Comparison of ENCODE assay signal across 8 cellular contexts in genomic region chr5:176195487-176196207, GRCh38. TPM values are rescaled to one million over a fixed set of nuclear protein-coding genes. Genes with fewer than 3 reads are reported as not detected.
DNase-seq lines count a peak whose midpoint lies in the region; ATAC-seq and TF ChIP-seq lines count a peak whose summit lies in the region.
"Not testable (repeated sequence)": the region's sequence is repeated elsewhere in the genome, so short reads cannot be mapped to it uniquely, and the experiment has no call there.

No MANE protein-coding gene starts in this region.

- H3K4me3 Mint-ChIP-seq in CD4-positive, alpha-beta T cell; activated CD4-positive, alpha-beta T cell treated with anti-CD3 and anti-CD28 coated beads, Interleukin-2, amount 10 ng/mL, durations not matched to agents 24 days and 14 days; activated naive CD8-positive, alpha-beta T cell treated with anti-CD3 and anti-CD28 coated beads for 36 hours: not testable (repeated sequence)
- peak overlapping the region in 7 of 10 donors; percentile 5 to 83 (median 21) for H3K4me3 Mint-ChIP-seq in naive thymus-derived CD4-positive, alpha-beta T cell
- peak overlapping the region; percentile 1 to 55 for H3K4me3 Mint-ChIP-seq in stimulated activated naive CD8-positive, alpha-beta T cell treated with anti-CD3 and anti-CD28 coated beads, Interleukin-15, amount 100 ng/mL, for 72 hours

- peak; percentile 39 for ATAC-seq in CD4-positive, alpha-beta T cell (ENCODE audit: poor library complexity)
- peak; percentile 58 for ATAC-seq in GM18511 (IDR thresholded peaks at IDR 0.05; ENCODE audit: unreplicated experiment)
- peak; percentile 6 for ATAC-seq in foreskin keratinocyte
- ATAC-seq in naive thymus-derived CD4-positive, alpha-beta T cell, result peak; percentile 39
- peak; percentile 60 for ATAC-seq in stimulated activated naive CD8-positive, alpha-beta T cell treated with anti-CD3 and anti-CD28 coated beads, Interleukin-15, amount 100 ng/mL, for 72 hours

- not testable (repeated sequence) for H4K20me1 ChIP-seq in OCI-LY3 (ENCODE audit: insufficient read depth, low read length)

- H3K27ac Mint-ChIP-seq in CD4-positive, alpha-beta T cell; activated CD4-positive, alpha-beta T cell treated with anti-CD3 and anti-CD28 coated beads, Interleukin-2, amount 10 ng/mL, durations not matched to agents 24 days and 14 days; activated naive CD8-positive, alpha-beta T cell treated with anti-CD3 and anti-CD28 coated beads for 36 hours; naive thymus-derived CD4-positive, alpha-beta T cell; stimulated activated naive CD8-positive, alpha-beta T cell treated with anti-CD3 and anti-CD28 coated beads, Interleukin-15, amount 100 ng/mL, for 72 hours: not testable (repeated sequence)

- intact Hi-C loops in CD4-positive, alpha-beta T cell (cut with DNase I, micrococcal nuclease); activated CD4-positive, alpha-beta T cell treated with anti-CD3 and anti-CD28 coated beads, Interleukin-2, amount 10 ng/mL, durations not matched to agents 24 days and 14 days (cut with micrococcal nuclease); naive thymus-derived CD4-positive, alpha-beta T cell (cut with micrococcal nuclease): not testable (repeated sequence)

- H3K4me3 ChIP-seq in OCI-LY3 (ENCODE audit: low read length); naive thymus-derived CD4-positive, alpha-beta T cell (ENCODE audit: low read length): not testable (repeated sequence)

- not testable (repeated sequence) for DNase-seq in CD4-positive, alpha-beta T cell; foreskin keratinocyte; naive thymus-derived CD4-positive, alpha-beta T cell; stimulated activated naive CD8-positive, alpha-beta T cell treated with anti-CD3 and anti-CD28 coated beads, Interleukin-15, amount 100 ng/mL, for 72 hours
- peak; percentile 64 for DNase-seq in activated CD4-positive, alpha-beta T cell treated with anti-CD3 and anti-CD28 coated beads, Interleukin-2, amount 10 ng/mL, durations not matched to agents 24 days and 14 days
- DNase-seq in activated naive CD8-positive, alpha-beta T cell treated with anti-CD3 and anti-CD28 coated beads for 36 hours, result peak; percentile 12

- H3K27ac ChIP-seq in CD4-positive, alpha-beta T cell (ENCODE audit: low read depth, low read length); OCI-LY3 (ENCODE audit: low read length); foreskin keratinocyte; naive thymus-derived CD4-positive, alpha-beta T cell (ENCODE audit: low read depth, low read length): not testable (repeated sequence)

- not testable (repeated sequence) for H3K36me3 Mint-ChIP-seq in CD4-positive, alpha-beta T cell (ENCODE audit: low read depth); activated CD4-positive, alpha-beta T cell treated with anti-CD3 and anti-CD28 coated beads, Interleukin-2, amount 10 ng/mL, durations not matched to agents 24 days and 14 days (ENCODE audit: low read depth); activated naive CD8-positive, alpha-beta T cell treated with anti-CD3 and anti-CD28 coated beads for 36 hours; naive thymus-derived CD4-positive, alpha-beta T cell

- H3K4me2 ChIP-seq in OCI-LY3 (ENCODE audit: low read length), result peak overlapping the region; percentile 36; the same call in 1 of the 2 replicates

- not testable (repeated sequence) for H3K9ac ChIP-seq in OCI-LY3 (ENCODE audit: low read length)

- POLR2A ChIA-PET in CD4-positive, alpha-beta T cell (lab: Charles Lee); naive thymus-derived CD4-positive, alpha-beta T cell (lab: Charles Lee): not testable (repeated sequence)

- not testable (repeated sequence) for H3K9me3 ChIP-seq in CD4-positive, alpha-beta T cell (ENCODE audit: control insufficient read depth, low read length); OCI-LY3 (ENCODE audit: insufficient read depth, low read length); naive thymus-derived CD4-positive, alpha-beta T cell (ENCODE audit: control insufficient read depth in 2 of 3, low read length in 3 of 3)

- H3K4me1 ChIP-seq in OCI-LY3 (ENCODE audit: low read length), result peaks cover 13% of the 10 kb centered on the region
- H3K4me1 ChIP-seq in foreskin keratinocyte; naive thymus-derived CD4-positive, alpha-beta T cell (ENCODE audit: control insufficient read depth in 2 of 2, insufficient read depth in 2 of 2, low read length in 2 of 2): not testable (repeated sequence)

- not testable (repeated sequence) for H3K36me3 ChIP-seq in OCI-LY3 (replicated peaks; ENCODE audit: low read depth, low read length); naive thymus-derived CD4-positive, alpha-beta T cell (ENCODE audit: control insufficient read depth in 2 of 3, insufficient read depth in 3 of 3, low read length in 3 of 3)

- H3K79me2 ChIP-seq in OCI-LY3 (ENCODE audit: low read length), result not testable (repeated sequence)

- not testable (repeated sequence) for H3K9me3 Mint-ChIP-seq in CD4-positive, alpha-beta T cell; activated CD4-positive, alpha-beta T cell treated with anti-CD3 and anti-CD28 coated beads, Interleukin-2, amount 10 ng/mL, durations not matched to agents 24 days and 14 days; activated naive CD8-positive, alpha-beta T cell treated with anti-CD3 and anti-CD28 coated beads for 36 hours; naive thymus-derived CD4-positive, alpha-beta T cell; stimulated activated naive CD8-positive, alpha-beta T cell treated with anti-CD3 and anti-CD28 coated beads, Interleukin-15, amount 100 ng/mL, for 72 hours

- CTCF ChIA-PET in CD4-positive, alpha-beta T cell (lab: Charles Lee); naive thymus-derived CD4-positive, alpha-beta T cell (lab: Charles Lee): not testable (repeated sequence)

- H2AFZ ChIP-seq in OCI-LY3 (ENCODE audit: low read depth, low read length), result not testable (repeated sequence)

- H3K27me3 ChIP-seq in CD4-positive, alpha-beta T cell (ENCODE audit: control insufficient read depth, insufficient read depth, low read length); OCI-LY3 (ENCODE audit: low read depth, low read length); naive thymus-derived CD4-positive, alpha-beta T cell (ENCODE audit: control insufficient read depth in 2 of 2, insufficient read depth in 2 of 2, low read length in 2 of 2): not testable (repeated sequence)
- peaks cover 23% of the 10 kb centered on the region for H3K27me3 ChIP-seq in foreskin keratinocyte

- not testable (repeated sequence) for TF ChIP-seq CTCF in CD4-positive, alpha-beta T cell (IDR thresholded peaks at IDR 0.05); OCI-LY3 (IDR thresholded peaks at IDR 0.05; ENCODE audit: low read depth, low read length); foreskin keratinocyte (conservative IDR thresholded peaks at IDR 0.05)

- H3K27me3 Mint-ChIP-seq in CD4-positive, alpha-beta T cell, result peaks cover 21% of the 10 kb centered on the region
- H3K27me3 Mint-ChIP-seq in activated CD4-positive, alpha-beta T cell treated with anti-CD3 and anti-CD28 coated beads, Interleukin-2, amount 10 ng/mL, durations not matched to agents 24 days and 14 days, result peaks cover 31% of the 10 kb centered on the region
- H3K27me3 Mint-ChIP-seq in activated naive CD8-positive, alpha-beta T cell treated with anti-CD3 and anti-CD28 coated beads for 36 hours, result peaks cover 29% of the 10 kb centered on the region
- H3K27me3 Mint-ChIP-seq in naive thymus-derived CD4-positive, alpha-beta T cell, result peaks cover 0 to 40% (median 8%) of the 10 kb centered on the region in 5 donors
- H3K27me3 Mint-ChIP-seq in stimulated activated naive CD8-positive, alpha-beta T cell treated with anti-CD3 and anti-CD28 coated beads, Interleukin-15, amount 100 ng/mL, for 72 hours, result peaks cover 52% of the 10 kb centered on the region

- H3K4me1 Mint-ChIP-seq in CD4-positive, alpha-beta T cell (ENCODE audit: low read depth); activated CD4-positive, alpha-beta T cell treated with anti-CD3 and anti-CD28 coated beads, Interleukin-2, amount 10 ng/mL, durations not matched to agents 24 days and 14 days; activated naive CD8-positive, alpha-beta T cell treated with anti-CD3 and anti-CD28 coated beads for 36 hours: not testable (repeated sequence)
- peaks cover 0 to 19% (median 5%) of the 10 kb centered on the region in 7 donors for H3K4me1 Mint-ChIP-seq in naive thymus-derived CD4-positive, alpha-beta T cell
- peaks cover 35% of the 10 kb centered on the region for H3K4me1 Mint-ChIP-seq in stimulated activated naive CD8-positive, alpha-beta T cell treated with anti-CD3 and anti-CD28 coated beads, Interleukin-15, amount 100 ng/mL, for 72 hours

RNA-seq across cellular contexts. Expression of gene SIMC1, which starts 42.6 kb away (rescaled TPM):
- total RNA-seq in CD4-positive, alpha-beta T cell, result 10 to 100 TPM; 15.4 to 17.4 TPM
- total RNA-seq in activated CD4-positive, alpha-beta T cell treated with anti-CD3 and anti-CD28 coated beads, Interleukin-2, amount 10 ng/mL, durations not matched to agents 24 days and 14 days, result 36.3 and 37.0 TPM in 2 replicates
- 10 to 100 TPM; 23.5 to 24.8 TPM for total RNA-seq in activated naive CD8-positive, alpha-beta T cell treated with anti-CD3 and anti-CD28 coated beads for 36 hours
- 9.5 and 16.4 TPM in 2 replicates for total RNA-seq in foreskin keratinocyte
- 5.0 and 8.3 TPM in 2 replicates for polyA plus RNA-seq in foreskin keratinocyte
- 10 to 100 TPM; 20.1 to 32.1 (median 25.9) TPM for total RNA-seq in naive thymus-derived CD4-positive, alpha-beta T cell
- polyA plus RNA-seq in naive thymus-derived CD4-positive, alpha-beta T cell, result 10 to 100 TPM in 1 of 2 donors, 1 to 10 TPM in 1; 7.9 to 15.1 TPM

Comparison
In these comparisons a context has a peak if more than half of its experiments do, and no peak if none do; other contexts are left out.
1. ATAC-seq: peak in every context shown above with its lines; median percentile 60 in stimulated activated naive CD8-positive, alpha-beta T cell treated with anti-CD3 and anti-CD28 coated beads, Interleukin-15, amount 100 ng/mL, for 72 hours; 58 in GM18511; 39 in CD4-positive, alpha-beta T cell; 39 in naive thymus-derived CD4-positive, alpha-beta T cell; 6 in foreskin keratinocyte.